ENCODE assay signal across 1 cellular context in genomic region chr6:99369533-99369932, GRCh38.
A peak's percentile ranks its signal among the peaks of the same experiment; 100 is the strongest.
TF ChIP-seq lines count a peak whose summit lies in the region.

No MANE protein-coding gene starts in this region.

TF ChIP-seq in H1, 55 proteins besides CTCF, POLR2A, EP300 and RAD21:
- TF ChIP-seq ATF3 (IDR thresholded peaks at IDR 0.05; ENCODE audit: insufficient read depth, low read depth, low read length) (no peak), CHD7 (IDR thresholded peaks at IDR 0.05; ENCODE audit: insufficient replicate concordance, low read length) (peak; percentile 24), SIX5 (IDR thresholded peaks at IDR 0.05; ENCODE audit: low read depth, low read length) (0 out of 2 replicates have a peak, but pooled peaks have one; percentile 6), E2F6 (IDR thresholded peaks at IDR 0.05) (no peak), TAF1 (IDR thresholded peaks at IDR 0.05; ENCODE audit: low read depth, low read length) (no peak), NANOG (IDR thresholded peaks at IDR 0.05; ENCODE audit: insufficient read depth, low read depth, low read length, poor library complexity, severe bottlenecking) (no peak), SP4 (IDR thresholded peaks at IDR 0.05; ENCODE audit: low read length) (no peak), HDAC2 (IDR thresholded peaks at IDR 0.05; ENCODE audit: borderline replicate concordance in 1 of 2, low read depth in 2 of 2, low read length in 2 of 2) (0 out of 4 replicates have a peak, but pooled peaks of 1 of the 2 experiments have one; percentile 20), TEAD4 (IDR thresholded peaks at IDR 0.05; ENCODE audit: low read depth, low read length) (peak; percentile 88), SP2 (IDR thresholded peaks at IDR 0.05; ENCODE audit: low read length) (no peak)
